ENCODE assay signal across 11 cellular contexts in genomic region chr3:86702381-86702958, GRCh38.
A peak's percentile ranks its signal among the peaks of the same experiment; 100 is the strongest.
DNase-seq lines count a peak whose midpoint lies in the region; ATAC-seq and TF ChIP-seq lines count a peak whose summit lies in the region.
"Had no signal": no experiment of that assay in that cellular context is flagged by ENCODE, and none has a peak within 500 bp of the region (broad histone marks: within the 10 kb centered on the region; RNA-seq: fewer than 3 reads in every experiment).

No MANE protein-coding gene starts in this region.

- H3K4me3 ChIP-seq in LNCaP clone FGC (ENCODE audit: low read depth, low read length): no peak overlapping the region
- H3K4me3 ChIP-seq in brain microvascular endothelial cell (ENCODE audit: low read depth, low read length): no peak overlapping the region
- H3K4me3 ChIP-seq in MG63: no peak overlapping the region

- H3K36me3 ChIP-seq in brain microvascular endothelial cell (replicated peaks) (no peaks in the 10 kb centered on the region), MG63 (no peaks in the 10 kb centered on the region)

- H3K4me1 Mint-ChIP-seq in neural crest cell: no peaks in the 10 kb centered on the region
- H3K4me1 Mint-ChIP-seq: activated naive CD8-positive, alpha-beta T cell treated with anti-CD3 and anti-CD28 coated beads, Interleukin-2, amount 50 U/mL, for 24 hours had no signal

- CTCF ChIA-PET in GM10248 (lab: Yijun Ruan, JAX): interaction anchor here (0.9 to 3.6 kb wide), 8 partner anchors 9 to 466 kb away, joined by 3 to 23 read pairs (median 6); no protein-coding TSS in a partner anchor

- no peaks in the 10 kb centered on the region for H3K9me3 ChIP-seq in MG63

- POLR2A ChIA-PET in GM10248 (lab: Yijun Ruan, JAX): no interaction called here

- peaks cover 10% of the 10 kb centered on the region for H3K9me3 Mint-ChIP-seq in neural crest cell

- no peaks in the 10 kb centered on the region for H3K27me3 Mint-ChIP-seq in neural crest cell (ENCODE audit: low read depth)
- H3K27me3 Mint-ChIP-seq: activated naive CD8-positive, alpha-beta T cell treated with anti-CD3 and anti-CD28 coated beads, Interleukin-2, amount 50 U/mL, for 24 hours had no signal

- H3K36me3 Mint-ChIP-seq in neural crest cell (ENCODE audit: low read depth): peaks cover 6% of the 10 kb centered on the region

- DNase-seq in GM10248 (ENCODE audit: extremely low spot score) (peak; percentile 10), LNCaP clone FGC (ENCODE audit: low read depth) (no peak), brain microvascular endothelial cell (no peak), neural crest cell (ENCODE audit: low read depth, low spot score) (no peak), inferior parietal cortex (ENCODE audit: extremely low spot score) (no peak), MG63 (no peak)
- DNase-seq: activated naive CD8-positive, alpha-beta T cell treated with anti-CD3 and anti-CD28 coated beads, Interleukin-2, amount 50 U/mL, for 24 hours; GOT3; NCI-H510A; posterior cingulate gyrus had no signal

- no peak overlapping the region for H3K27ac ChIP-seq in brain microvascular endothelial cell

- in situ Hi-C loops in brain microvascular endothelial cell (cut with HindIII; ENCODE audit: low pct_ligation_motif_present, low sequenced_read_pairs): no loop called here

- H3K4me3 Mint-ChIP-seq in neural crest cell: no peak overlapping the region
- H3K4me3 Mint-ChIP-seq: activated naive CD8-positive, alpha-beta T cell treated with anti-CD3 and anti-CD28 coated beads, Interleukin-2, amount 50 U/mL, for 24 hours had no signal

- H3K27ac Mint-ChIP-seq in neural crest cell (ENCODE audit: unreplicated experiment): no peak overlapping the region
- H3K27ac Mint-ChIP-seq: activated naive CD8-positive, alpha-beta T cell treated with anti-CD3 and anti-CD28 coated beads, Interleukin-2, amount 50 U/mL, for 24 hours had no signal

- no peak for ATAC-seq in HG03039 (IDR thresholded peaks at IDR 0.05; ENCODE audit: unreplicated experiment)
- ATAC-seq: activated naive CD8-positive, alpha-beta T cell treated with anti-CD3 and anti-CD28 coated beads, Interleukin-2, amount 50 U/mL, for 24 hours had no signal

- TF ChIP-seq CTCF in GM10248 (IDR thresholded peaks at IDR 0.05; ENCODE audit: control extremely low read depth, extremely low read depth, low read depth, missing control alignments) (peak; percentile 54), LNCaP clone FGC (IDR thresholded peaks at IDR 0.05; ENCODE audit: control insufficient read depth, extremely low read depth, insufficient read depth) (peak; percentile 35), brain microvascular endothelial cell (IDR thresholded peaks at IDR 0.05; ENCODE audit: low read depth, low read length, missing control alignments) (peak; percentile 60), neural crest cell (conservative IDR thresholded peaks at IDR 0.05) (peak; percentile 72)

- no peaks in the 10 kb centered on the region for H3K27me3 ChIP-seq in brain microvascular endothelial cell (replicated peaks)
- H3K27me3 ChIP-seq in MG63: no peaks in the 10 kb centered on the region
